In the genomic region with DNA sequence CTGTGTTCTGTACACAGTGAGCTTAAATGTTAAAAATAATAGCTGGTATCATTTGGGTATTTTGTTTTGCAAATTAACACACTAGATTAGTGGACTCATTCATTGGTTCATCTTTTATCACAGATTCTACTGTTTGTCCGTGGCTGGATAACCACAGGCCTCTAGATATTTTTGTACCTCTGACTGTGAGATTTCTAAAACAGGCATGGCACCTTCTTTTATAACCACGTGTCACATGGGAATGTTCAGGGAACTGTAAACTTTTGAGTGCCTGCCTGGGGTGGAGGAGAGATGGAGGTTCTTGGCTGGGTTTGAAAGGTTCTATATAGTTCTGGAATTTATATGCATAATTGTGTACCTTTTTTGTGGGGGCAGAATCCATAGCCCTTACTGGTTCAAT, we compare ENCODE assay signal across 18 cellular contexts. TPM values are rescaled to one million over a fixed set of nuclear protein-coding genes. Genes with fewer than 3 reads are reported as not detected.
DNase-seq lines count a peak whose midpoint lies in the region; ATAC-seq and TF ChIP-seq lines count a peak whose summit lies in the region.
"Had no signal": no experiment of that assay in that cellular context is flagged by ENCODE, and none has a peak within 500 bp of the region (broad histone marks: within the 10 kb centered on the region; RNA-seq: fewer than 3 reads in every experiment).

No MANE protein-coding gene starts in this region.

- H3K36me3 Mint-ChIP-seq in memory B cell = peaks cover 13% of the 10 kb centered on the region
- H3K36me3 Mint-ChIP-seq in activated CD8-positive, alpha-beta T cell treated with anti-CD3 and anti-CD28 coated beads for 36 hours (ENCODE audit: low read depth) = peaks cover 13% of the 10 kb centered on the region

- CTCF ChIA-PET in activated CD8-positive, alpha-beta T cell treated with anti-CD3 and anti-CD28 coated beads for 36 hours (lab: Charles Lee) = no interaction called here

- peaks cover 98% of the 10 kb centered on the region for H3K79me2 ChIP-seq in Karpas-422 (ENCODE audit: low read length)

- no peak for ATAC-seq in Right ventricle myocardium superior (ENCODE audit: poor library complexity)
- ATAC-seq in memory B cell (ENCODE audit: low read depth) = no peak
- no peak for ATAC-seq in activated CD8-positive, alpha-beta T cell treated with anti-CD3 and anti-CD28 coated beads for 36 hours
- ATAC-seq: HepG2 had no signal

- no peak for TF ChIP-seq POLR2A in transverse colon (IDR thresholded peaks at IDR 0.05)

- no peak for TF ChIP-seq CTCF in left ventricle myocardium inferior (IDR thresholded peaks at IDR 0.05; ENCODE audit: borderline replicate concordance)
- TF ChIP-seq CTCF in transverse colon (IDR thresholded peaks at IDR 0.05) = no peak
- no peak for TF ChIP-seq CTCF in activated CD8-positive, alpha-beta T cell treated with anti-CD3 and anti-CD28 coated beads for 36 hours (IDR thresholded peaks at IDR 0.05)

- H3K4me3 Mint-ChIP-seq in memory B cell = no peak overlapping the region
- H3K4me3 Mint-ChIP-seq in activated CD8-positive, alpha-beta T cell treated with anti-CD3 and anti-CD28 coated beads for 36 hours = no peak overlapping the region
- H3K4me3 Mint-ChIP-seq: CD4-positive, alpha-beta T cell had no signal

- no peak for TF ChIP-seq EP300 in transverse colon (IDR thresholded peaks at IDR 0.05; ENCODE audit: low read depth)

- H3K9me3 ChIP-seq in left ventricle myocardium inferior (replicated peaks) = no peaks in the 10 kb centered on the region
- H3K9me3 ChIP-seq in Karpas-422 (ENCODE audit: low read length) = no peaks in the 10 kb centered on the region
- H3K9me3 ChIP-seq in transverse colon = no peaks in the 10 kb centered on the region
- H3K9me3 ChIP-seq: BE2C had no signal

- peaks cover 2% of the 10 kb centered on the region for H3K9me3 Mint-ChIP-seq in memory B cell
- no peaks in the 10 kb centered on the region for H3K9me3 Mint-ChIP-seq in activated CD8-positive, alpha-beta T cell treated with anti-CD3 and anti-CD28 coated beads for 36 hours
- H3K9me3 Mint-ChIP-seq: CD4-positive, alpha-beta T cell had no signal

- H3K4me1 ChIP-seq in left ventricle myocardium inferior (peaks cover 37% of the 10 kb centered on the region), Karpas-422 (ENCODE audit: low read length) (peaks cover 43% of the 10 kb centered on the region), transverse colon (peaks cover 0 to 15% (median 6%) of the 10 kb centered on the region in 4 donors)

- H4K20me1 ChIP-seq in Karpas-422 (ENCODE audit: insufficient read depth, low read depth, low read length) = no peaks in the 10 kb centered on the region

- H3K4me1 Mint-ChIP-seq in memory B cell = peaks cover 49% of the 10 kb centered on the region
- H3K4me1 Mint-ChIP-seq in activated CD8-positive, alpha-beta T cell treated with anti-CD3 and anti-CD28 coated beads for 36 hours (ENCODE audit: low read depth) = peaks cover 68% of the 10 kb centered on the region

- no peak overlapping the region for H2AFZ ChIP-seq in Karpas-422 (ENCODE audit: low read length)

- 60 to 61% methylated on average over 2 of the region's 2 CpGs for WGBS in transverse colon (ENCODE audit: low coverage in 1 of 2), 2 donors

- H3K9ac ChIP-seq in Karpas-422 (ENCODE audit: low read length) = no peak overlapping the region

- DNase-seq in left ventricle myocardium inferior (no peak), Right ventricle myocardium superior (no peak), Karpas-422 (no peak), memory B cell (ENCODE audit: low spot score in 2 of 2) (no peak), SW 1271 (lab: John Stamatoyannopoulos, UW) (no peak), transverse colon (no peak)
- no peak for DNase-seq in activated CD8-positive, alpha-beta T cell treated with anti-CD3 and anti-CD28 coated beads for 36 hours
- DNase-seq: 8988T; ACHN; BE2C; CD4-positive, alpha-beta T cell; NCI-H1105 treated with DMSO at 0.1 percent for 48 hours; NCI-H146; NCI-H2029; NCI-H446 treated with DMSO at 0.1 percent for 48 hours; RPMI8226; SHP77 treated with DMSO at 0.1 percent for 48 hours had no signal

- in situ Hi-C loops in transverse colon (cut with MboI; ENCODE audit: low pct_ligation_motif_present in 1 of 4, low pct_unique_long_range_greater_than_20kb in 1 of 4, low sequenced_read_pairs in 3 of 4) = no loop called here

- no peaks in the 10 kb centered on the region for H3K27me3 ChIP-seq in left ventricle myocardium inferior (ENCODE audit: low read depth)
- H3K27me3 ChIP-seq in Karpas-422 (ENCODE audit: low read length) = no peaks in the 10 kb centered on the region
- H3K27me3 ChIP-seq in transverse colon = no peaks in the 10 kb centered on the region
- H3K27me3 ChIP-seq: BE2C had no signal

- H3K4me2 ChIP-seq in Karpas-422 (ENCODE audit: low read depth, low read length, poor library complexity, severe bottlenecking) = no peak overlapping the region

- POLR2A ChIA-PET in activated CD8-positive, alpha-beta T cell treated with anti-CD3 and anti-CD28 coated beads for 36 hours (lab: Charles Lee) = interaction anchor here (1.7 kb wide), 1 partner anchor 36 kb away, joined by 3 read pairs; no protein-coding TSS in a partner anchor

- H3K4me3 ChIP-seq in left ventricle myocardium inferior (no peak overlapping the region), Karpas-422 (ENCODE audit: low read length) (no peak overlapping the region), transverse colon (no peak overlapping the region)

- H3K36me3 ChIP-seq in left ventricle myocardium inferior (no peaks in the 10 kb centered on the region), Karpas-422 (ENCODE audit: insufficient read depth, low read length) (peaks cover 39% of the 10 kb centered on the region), transverse colon (no peaks in the 10 kb centered on the region)

- intact Hi-C loops in left ventricle myocardium inferior (cut with micrococcal nuclease) = no loop called here
- intact Hi-C loops in Right ventricle myocardium superior (cut with DNase I) = no loop called here
- intact Hi-C loops in transverse colon (cut with DNase I; ENCODE audit: low total_unique reads) = no loop called here
- intact Hi-C loops in activated CD8-positive, alpha-beta T cell treated with anti-CD3 and anti-CD28 coated beads for 36 hours (cut with micrococcal nuclease) = no loop called here

- H3K27me3 Mint-ChIP-seq in memory B cell = no peaks in the 10 kb centered on the region
- no peaks in the 10 kb centered on the region for H3K27me3 Mint-ChIP-seq in activated CD8-positive, alpha-beta T cell treated with anti-CD3 and anti-CD28 coated beads for 36 hours
- H3K27me3 Mint-ChIP-seq: CD4-positive, alpha-beta T cell had no signal

- peak overlapping the region; percentile 40 for H3K27ac Mint-ChIP-seq in memory B cell
- H3K27ac Mint-ChIP-seq in activated CD8-positive, alpha-beta T cell treated with anti-CD3 and anti-CD28 coated beads for 36 hours = no peak overlapping the region
- H3K27ac Mint-ChIP-seq: CD4-positive, alpha-beta T cell had no signal

- H3K27ac ChIP-seq in left ventricle myocardium inferior (replicated peaks) = peak overlapping the region; percentile 2
- 0 out of 2 replicates have a peak overlapping the region, but pooled peaks have one; percentile 42 for H3K27ac ChIP-seq in Karpas-422 (ENCODE audit: low read length)
- H3K27ac ChIP-seq in transverse colon = no peak overlapping the region

- H3K9me2 ChIP-seq in Karpas-422 (replicated peaks; ENCODE audit: insufficient read depth, low read length) = no peaks in the 10 kb centered on the region

RNA-seq across cellular contexts. Expression of a gene that starts 16.7 kb away (rescaled TPM):
- total RNA-seq in left ventricle myocardium inferior (10.3 TPM), Right ventricle myocardium superior (12.8 TPM), transverse colon (10 to 100 TPM; 19.3 to 87.5 (median 41.5) TPM)
- 65.3 TPM in 2 replicates for total RNA-seq in Karpas-422 (2014; rRNA removed; shearing (Covaris generic); ENCODE audit: low replicate concordance)
- 10 to 100 TPM; 30.8 to 31.9 TPM for total RNA-seq in activated CD8-positive, alpha-beta T cell treated with anti-CD3 and anti-CD28 coated beads for 36 hours

Comparison
In these comparisons a context has a peak if more than half of its experiments do, and no peak if none do; other contexts are left out.
1. H3K27ac ChIP-seq: peak in left ventricle myocardium inferior (single experiment) and Karpas-422 (single experiment); none in transverse colon (0 of 4).